ENCODE assay signal across 1 cellular context in genomic region chr10:71265618-71266146, GRCh38.
TF ChIP-seq lines count a peak whose summit lies in the region.

No MANE protein-coding gene starts in this region.

TF ChIP-seq in GM23338, 12 proteins besides CTCF, POLR2A, EP300 and RAD21 (continued from another document):
- no peak for TF ChIP-seq REST (IDR thresholded peaks at IDR 0.05; ENCODE audit: unreplicated experiment)
- no peak for TF ChIP-seq STAT1 (IDR thresholded peaks at IDR 0.05; ENCODE audit: unreplicated experiment)
- no peak for TF ChIP-seq NANOG (IDR thresholded peaks at IDR 0.05; ENCODE audit: borderline replicate concordance)
- no peak for TF ChIP-seq ZNF331 (CRISPR knock-in tag; IDR thresholded peaks at IDR 0.05; ENCODE audit: low read depth)
- no peak for TF ChIP-seq CREB1 (CRISPR knock-in tag; IDR thresholded peaks at IDR 0.05; ENCODE audit: low read depth)
- TF ChIP-seq JUNB (IDR thresholded peaks at IDR 0.05; ENCODE audit: unreplicated experiment), result no peak
- TF ChIP-seq EZH2 (IDR thresholded peaks at IDR 0.05; ENCODE audit: low read depth, unreplicated experiment), result no peak
- TF ChIP-seq EZH2phosphoT487 (IDR thresholded peaks at IDR 0.05; ENCODE audit: unreplicated experiment), result no peak
